13 cellular contexts compared by ENCODE assay signal in the genomic region with DNA sequence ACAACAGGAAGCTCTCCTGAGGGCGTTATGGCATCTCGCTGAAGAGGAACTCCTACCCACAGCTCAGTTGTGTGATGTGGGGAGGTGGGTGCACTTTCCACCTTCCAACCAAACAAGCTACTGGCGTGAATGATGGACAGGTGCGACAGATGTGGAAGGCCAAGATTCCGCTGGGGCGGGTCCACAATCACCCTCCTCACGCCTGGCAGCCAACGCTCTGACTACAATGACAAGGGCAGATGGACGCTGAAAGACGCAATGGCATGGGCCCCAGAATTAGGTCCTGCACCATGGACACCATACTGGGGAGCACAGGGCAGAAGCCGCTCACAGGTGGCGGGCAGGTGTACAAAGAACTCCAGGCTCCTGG.
A peak's percentile ranks its signal among the peaks of the same experiment; 100 is the strongest.
DNase-seq lines count a peak whose midpoint lies in the region; TF ChIP-seq lines count a peak whose summit lies in the region.
"Had no signal": no experiment of that assay in that cellular context is flagged by ENCODE, and none has a peak within 500 bp of the region (broad histone marks: within the 10 kb centered on the region; RNA-seq: fewer than 3 reads in every experiment).

No MANE protein-coding gene starts in this region.

- H3K18ac ChIP-seq in neuronal stem cell (ENCODE audit: low read length), result peak overlapping the region; percentile 6

- no peaks in the 10 kb centered on the region for H3K36me3 ChIP-seq in right atrium auricular region
- no peaks in the 10 kb centered on the region for H3K36me3 ChIP-seq in left ventricle myocardium inferior
- H3K36me3 ChIP-seq in neuronal stem cell (replicated peaks in 1 of 2; ENCODE audit: control insufficient read depth in 2 of 2, insufficient read depth in 2 of 2, low read length in 2 of 2), result peaks cover 0 to 49% of the 10 kb centered on the region in 2 donors
- no peaks in the 10 kb centered on the region for H3K36me3 ChIP-seq in brain microvascular endothelial cell (replicated peaks)

- H2BK15ac ChIP-seq in neuronal stem cell (ENCODE audit: low read length), result peak overlapping the region; percentile 15

- H3K4me2 ChIP-seq in neuronal stem cell (ENCODE audit: insufficient read depth, low read length, poor library complexity, severe bottlenecking), result no peak overlapping the region

- H3K9me3 ChIP-seq in right atrium auricular region (no peaks in the 10 kb centered on the region), left ventricle myocardium inferior (replicated peaks) (no peaks in the 10 kb centered on the region), neuronal stem cell (replicated peaks in 1 of 2; ENCODE audit: control insufficient read depth in 2 of 2, insufficient read depth in 1 of 2, low read depth in 1 of 2, low read length in 2 of 2) (peaks cover 0 to 14% of the 10 kb centered on the region in 2 donors)

- peak overlapping the region; percentile 22 for H3K14ac ChIP-seq in neuronal stem cell (ENCODE audit: low read length)

- H3K4me3 ChIP-seq in right atrium auricular region, result no peak overlapping the region
- H3K4me3 ChIP-seq in left ventricle myocardium inferior, result no peak overlapping the region
- H3K4me3 ChIP-seq in neuronal stem cell (ENCODE audit: low read length in 2 of 2), result no peak overlapping the region
- H3K4me3 ChIP-seq in brain microvascular endothelial cell (ENCODE audit: low read depth, low read length), result no peak overlapping the region

- H3K27ac ChIP-seq in right atrium auricular region, result no peak overlapping the region
- no peak overlapping the region for H3K27ac ChIP-seq in left ventricle myocardium inferior (replicated peaks)
- H3K27ac ChIP-seq in neuronal stem cell (replicated peaks; ENCODE audit: low read length), result no peak overlapping the region
- no peak overlapping the region for H3K27ac ChIP-seq in brain microvascular endothelial cell

- no peak overlapping the region for H2BK5ac ChIP-seq in neuronal stem cell (ENCODE audit: low read length)

- no peaks in the 10 kb centered on the region for H3K9me3 Mint-ChIP-seq in dendritic cell treated with granulocyte-macrophage colony-stimulating factor and Interleukin-4, amounts not matched to agents 40 ng/mL and 50 ng/mL, for 4 days
- H3K9me3 Mint-ChIP-seq: CD4-positive, alpha-beta T cell had no signal

- TF ChIP-seq CTCF in right atrium auricular region (IDR thresholded peaks at IDR 0.05) (no peak), left ventricle myocardium inferior (IDR thresholded peaks at IDR 0.05; ENCODE audit: borderline replicate concordance) (no peak), brain microvascular endothelial cell (IDR thresholded peaks at IDR 0.05; ENCODE audit: low read depth, low read length, missing control alignments) (no peak)

- no peak overlapping the region for H2BK120ac ChIP-seq in neuronal stem cell (ENCODE audit: low read depth, low read length)

- no peak overlapping the region for H4K8ac ChIP-seq in neuronal stem cell (ENCODE audit: low read depth, low read length)

- intact Hi-C loops in left ventricle myocardium inferior (cut with micrococcal nuclease), result no loop called here
- intact Hi-C loops in dendritic cell treated with granulocyte-macrophage colony-stimulating factor and Interleukin-4, amounts not matched to agents 40 ng/mL and 50 ng/mL, for 4 days (cut with micrococcal nuclease), result no loop called here

- H3K27me3 ChIP-seq in right atrium auricular region (no peaks in the 10 kb centered on the region), left ventricle myocardium inferior (ENCODE audit: low read depth) (no peaks in the 10 kb centered on the region), neuronal stem cell (ENCODE audit: control insufficient read depth in 3 of 3, insufficient read depth in 3 of 3, low read depth in 1 of 3, low read length in 3 of 3) (no peaks in the 10 kb centered on the region), brain microvascular endothelial cell (replicated peaks) (no peaks in the 10 kb centered on the region)

- H3K79me1 ChIP-seq in neuronal stem cell (ENCODE audit: low read depth, low read length), result peaks cover 9% of the 10 kb centered on the region

- peak overlapping the region; percentile 94 for H3K23ac ChIP-seq in neuronal stem cell (ENCODE audit: low read depth, low read length, poor library complexity)

- no peak overlapping the region for H3K4ac ChIP-seq in neuronal stem cell (ENCODE audit: low read length)

- H3K27ac Mint-ChIP-seq in dendritic cell treated with granulocyte-macrophage colony-stimulating factor and Interleukin-4, amounts not matched to agents 40 ng/mL and 50 ng/mL, for 4 days, result peak overlapping the region; percentile 4
- H3K27ac Mint-ChIP-seq: CD4-positive, alpha-beta T cell had no signal

- H2AFZ ChIP-seq in neuronal stem cell (ENCODE audit: low read length), result no peak overlapping the region

- H4K91ac ChIP-seq in neuronal stem cell (ENCODE audit: low read depth, low read length, poor library complexity), result no peak overlapping the region

- no peak overlapping the region for H3K9ac ChIP-seq in neuronal stem cell (ENCODE audit: low read depth, low read length, poor library complexity)

- peaks cover 35% of the 10 kb centered on the region for H3K4me1 Mint-ChIP-seq in dendritic cell treated with granulocyte-macrophage colony-stimulating factor and Interleukin-4, amounts not matched to agents 40 ng/mL and 50 ng/mL, for 4 days (ENCODE audit: low read depth)

- no CpG with 5 or more reads among the region's 12 CpGs for WGBS in neuronal stem cell (ENCODE audit: extremely low coverage in 2 of 2, insufficient read length in 2 of 2, insufficient replicate concordance in 1 of 2), 2 donors

- in situ Hi-C loops in brain microvascular endothelial cell (cut with HindIII; ENCODE audit: low pct_ligation_motif_present, low sequenced_read_pairs), result no loop called here

- H2BK12ac ChIP-seq in neuronal stem cell (ENCODE audit: low read length), result peak overlapping the region; percentile 49

- H3K36me3 Mint-ChIP-seq in dendritic cell treated with granulocyte-macrophage colony-stimulating factor and Interleukin-4, amounts not matched to agents 40 ng/mL and 50 ng/mL, for 4 days (ENCODE audit: low read depth), result peaks cover 13% of the 10 kb centered on the region

- peaks cover 3% of the 10 kb centered on the region for H3K27me3 Mint-ChIP-seq in dendritic cell treated with granulocyte-macrophage colony-stimulating factor and Interleukin-4, amounts not matched to agents 40 ng/mL and 50 ng/mL, for 4 days
- H3K27me3 Mint-ChIP-seq: CD4-positive, alpha-beta T cell had no signal

- DNase-seq in right atrium auricular region (ENCODE audit: low spot score), result peak; percentile 40
- no peak for DNase-seq in left ventricle myocardium inferior
- DNase-seq in neuronal stem cell (ENCODE audit: low spot score), result no peak
- no peak for DNase-seq in NCI-H1092 (lab: John Stamatoyannopoulos, UW)
- no peak for DNase-seq in brain microvascular endothelial cell
- DNase-seq in putamen (ENCODE audit: low spot score), result no peak
- DNase-seq: 8988T; AML-193; C1 segment of cervical spinal cord; Calu3; CD4-positive, alpha-beta T cell; DMS 273 treated with DMSO at 0.1 percent for 48 hours had no signal

- H3K4me3 Mint-ChIP-seq in dendritic cell treated with granulocyte-macrophage colony-stimulating factor and Interleukin-4, amounts not matched to agents 40 ng/mL and 50 ng/mL, for 4 days, result no peak overlapping the region
- H3K4me3 Mint-ChIP-seq: CD4-positive, alpha-beta T cell had no signal

- H2AK5ac ChIP-seq in neuronal stem cell (ENCODE audit: low read depth, low read length), result peak overlapping the region; percentile 60

- peaks cover 0 to 12% of the 10 kb centered on the region in 2 donors for H3K4me1 ChIP-seq in right atrium auricular region
- peaks cover 44% of the 10 kb centered on the region for H3K4me1 ChIP-seq in left ventricle myocardium inferior
- peaks cover 20 to 32% of the 10 kb centered on the region in 2 donors for H3K4me1 ChIP-seq in neuronal stem cell (ENCODE audit: control insufficient read depth in 2 of 2, insufficient read depth in 1 of 2, low read depth in 1 of 2, low read length in 2 of 2)
